8 cellular contexts compared by ENCODE assay signal in the genomic region with DNA sequence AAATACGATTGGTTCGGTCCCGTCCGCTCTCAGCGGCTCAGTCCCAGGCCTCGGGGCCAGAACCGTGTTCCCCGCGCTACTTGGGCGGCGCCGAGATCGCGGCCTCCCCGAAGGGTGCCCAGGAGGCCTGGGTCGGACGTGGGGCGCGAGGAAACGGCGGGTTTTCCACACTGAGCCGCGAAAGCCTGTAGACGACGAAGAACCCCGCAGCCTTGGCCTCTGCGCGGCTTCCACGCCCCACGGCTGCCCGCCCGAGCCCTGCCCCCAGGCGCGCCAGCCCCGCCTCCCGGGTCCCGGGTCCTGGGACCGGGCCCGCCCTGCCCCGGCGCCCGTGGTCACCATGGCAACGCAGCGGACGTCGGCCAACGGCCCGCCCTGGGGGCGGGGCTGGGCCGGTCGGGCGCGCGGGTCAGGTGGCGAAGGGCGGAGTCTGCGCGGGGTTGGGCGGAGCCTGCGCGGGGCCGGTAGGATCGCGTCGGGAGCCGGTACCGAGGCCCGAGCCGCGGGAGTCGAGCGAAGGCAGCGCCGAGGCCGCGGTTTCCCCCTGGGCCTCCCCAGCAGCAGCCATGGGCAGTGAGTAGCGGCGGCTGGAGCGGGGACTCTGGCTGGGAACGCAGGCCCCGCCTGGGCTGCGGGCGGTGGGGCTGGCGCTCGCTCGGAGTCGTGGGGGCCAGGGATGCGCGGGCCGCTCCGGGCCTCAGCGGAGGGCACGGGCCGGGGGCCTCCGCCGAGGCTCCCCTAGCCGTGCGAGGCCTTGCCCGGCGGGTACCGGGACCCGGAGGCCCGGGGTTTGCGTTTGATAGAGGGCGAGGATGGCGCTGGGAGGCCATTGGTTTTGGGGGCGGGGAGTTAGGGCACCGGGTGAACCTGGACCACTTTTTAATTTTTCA. TPM values are rescaled to one million over a fixed set of nuclear protein-coding genes. Genes with fewer than 3 reads are reported as not detected.
DNase-seq lines count a peak whose midpoint lies in the region; ATAC-seq and TF ChIP-seq lines count a peak whose summit lies in the region.

TSS of gene SEC61A2 (plus strand) at position 456 of the 890 bp plus-strand sequence. CDS start at position 567, 111 bp downstream.

- peak within 1 kb of the TSS; percentile 90 for H3K4me3 Mint-ChIP-seq in activated B cell treated with CpG ODN at 0.5 μM for 24 hours

- peak within 1 kb of the TSS; percentile 57 for H3K27ac ChIP-seq in AG04450 (ENCODE audit: low read depth, low read length)
- peak within 1 kb of the TSS; percentile 90 for H3K27ac ChIP-seq in caudate nucleus (ENCODE audit: low read depth, low read length)

- ATAC-seq in GM18873 (IDR thresholded peaks at IDR 0.05; ENCODE audit: low FRiP score, unreplicated experiment) (peak; percentile 73), HG03135 (IDR thresholded peaks at IDR 0.05; ENCODE audit: unreplicated experiment) (peak; percentile 93), activated B cell treated with CpG ODN at 0.5 μM for 24 hours (ENCODE audit: low read depth) (peak; percentile 89)

- no peaks in the 10 kb centered on the region for H3K27me3 ChIP-seq in AG04450 (ENCODE audit: control insufficient read depth, insufficient read depth, low read length)

- peaks cover 13% of the 10 kb centered on the region for H3K36me3 Mint-ChIP-seq in activated B cell treated with CpG ODN at 0.5 μM for 24 hours (ENCODE audit: low read depth)

- H3K9me3 ChIP-seq in AG04450 (ENCODE audit: control insufficient read depth, insufficient read depth, low read length): no peaks in the 10 kb centered on the region

- intact Hi-C loops in activated B cell treated with CpG ODN at 0.5 μM for 24 hours (cut with micrococcal nuclease): loop anchor here (1.0 to 5.0 kb wide), 9 partner anchors 7 to 773 kb away; partner anchors contain the start of genes DHTKD1 and NUDT5

- no peaks in the 10 kb centered on the region for H3K9me3 Mint-ChIP-seq in activated B cell treated with CpG ODN at 0.5 μM for 24 hours

- peaks cover 15% of the 10 kb centered on the region for H3K4me1 Mint-ChIP-seq in activated B cell treated with CpG ODN at 0.5 μM for 24 hours

- no peaks in the 10 kb centered on the region for H3K27me3 Mint-ChIP-seq in activated B cell treated with CpG ODN at 0.5 μM for 24 hours

- POLR2A ChIA-PET in AG04450 (lab: Yijun Ruan, JAX) (no interaction called here), activated B cell treated with CpG ODN at 0.5 μM for 24 hours (lab: Charles Lee) (interaction anchor here (0.6 to 4.2 kb wide), 11 partner anchors 17 to 135 kb away, joined by 3 to 39 read pairs (median 4); partner anchors contain the start of genes CDC123, DHTKD1, NUDT5 and UPF2)

- CTCF ChIA-PET in AG04450 (lab: Charles Lee): interaction anchor here (0.6 to 1.7 kb wide), 5 partner anchors 11 to 86 kb away, joined by 3 to 6 read pairs (median 3); partner anchors contain the start of gene NUDT5
- CTCF ChIA-PET in activated B cell treated with CpG ODN at 0.5 μM for 24 hours (lab: Charles Lee): interaction anchor here (1.2 kb wide), 2 partner anchors 8 to 87 kb away, joined by 3 to 6 read pairs; partner anchors contain the start of gene UPF2

- H3K4me3 ChIP-seq in AG04450 (ENCODE audit: low read depth, low read length): peak within 1 kb of the TSS; percentile 84

- TF ChIP-seq CTCF in AG04450 (IDR thresholded peaks at IDR 0.05; ENCODE audit: low read depth, low read length) (no peak), activated B cell treated with CpG ODN at 0.5 μM for 24 hours (IDR thresholded peaks at IDR 0.05) (no peak)

- DNase-seq in AG04450 (ENCODE audit: low read depth, low spot score): peak; percentile 66
- peak; percentile 61 for DNase-seq in NCI-H2196 treated with DMSO at 0.1 percent for 48 hours (lab: John Stamatoyannopoulos, UW; ENCODE audit: unreplicated experiment)
- DNase-seq in activated B cell treated with CpG ODN at 0.5 μM for 24 hours: peak; percentile 100
- peak in 60 of 61 donors; percentile 19 to 97 (median 89) for DNase-seq in caudate nucleus (lab: John Stamatoyannopoulos, UW)
- peak; percentile 96 for DNase-seq in islet precursor cell
- peak; percentile 99 for DNase-seq in stimulated activated CD4-positive, alpha-beta T cell treated with anti-CD3 and anti-CD28 coated beads, Interleukin-12 subunit alpha, Interleukin-12 subunit beta, amount 100 ng/mL, for 4 hours

- H3K27ac Mint-ChIP-seq in activated B cell treated with CpG ODN at 0.5 μM for 24 hours: peak within 1 kb of the TSS; percentile 88

RNA-seq across cellular contexts. Expression of gene SEC61A2, which starts in this region (rescaled TPM):
- polyA plus RNA-seq in AG04450 (2011; rRNA removed): 10.6 and 15.6 TPM in 2 replicates
- 6.5 and 11.3 TPM in 2 replicates for polyA minus RNA-seq in AG04450 (2011; rRNA and poly(A)+ RNA removed)
- total RNA-seq in activated B cell treated with CpG ODN at 0.5 μM for 24 hours: 13.3 and 20.8 TPM in 2 replicates

Comparison
In these comparisons a context has a peak if more than half of its experiments do, and no peak if none do; other contexts are left out.
1. Peak in every context shown above with its lines: DNase-seq, ATAC-seq, H3K4me3 ChIP-seq and H3K27ac ChIP-seq.